In the genomic region with DNA sequence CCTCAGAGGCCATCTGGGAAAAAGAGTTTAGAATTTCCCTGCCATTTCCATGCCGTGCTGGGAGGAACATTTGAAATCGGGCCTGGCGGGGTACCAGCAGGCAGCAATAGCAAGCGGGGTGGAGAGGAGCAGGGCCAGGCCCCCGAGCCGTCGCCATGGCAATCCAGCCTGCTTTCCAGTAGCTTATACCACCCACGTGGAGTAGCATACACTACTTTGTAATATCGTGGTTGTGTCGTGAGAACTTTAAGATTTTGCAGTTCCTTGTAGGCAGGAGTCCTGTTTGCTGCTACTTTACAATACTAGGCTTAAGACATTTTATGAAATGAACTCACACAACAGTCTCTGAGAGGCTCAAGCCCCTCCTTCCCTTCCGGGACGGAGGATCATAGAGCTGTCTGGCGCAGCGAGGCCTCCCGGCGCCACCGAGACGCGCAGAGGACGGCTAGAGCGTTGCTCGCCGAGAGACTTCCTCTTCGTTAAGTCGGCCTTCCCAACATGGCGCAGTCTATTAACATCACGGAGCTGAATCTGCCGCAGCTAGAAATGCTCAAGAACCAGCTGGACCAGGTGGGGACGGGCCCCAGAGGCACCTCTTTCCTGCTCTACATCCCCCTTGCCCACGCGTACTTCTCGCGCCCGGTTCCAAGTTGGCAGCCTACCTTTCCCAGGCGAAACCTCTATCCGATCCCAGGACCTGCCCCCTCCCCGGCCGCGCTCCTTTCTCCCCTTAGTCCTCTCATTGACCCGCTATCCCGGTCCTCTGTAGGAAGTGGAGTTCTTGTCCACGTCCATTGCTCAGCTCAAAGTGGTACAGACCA, we compare ENCODE assay signal across 8 cellular contexts. TPM values are rescaled to one million over a fixed set of nuclear protein-coding genes. Genes with fewer than 3 reads are reported as not detected.
DNase-seq lines count a peak whose midpoint lies in the region; ATAC-seq and TF ChIP-seq lines count a peak whose summit lies in the region.

A gene (plus strand): TSS at position 473 of the 821 bp plus-strand sequence. CDS start 26 bp downstream, at position 499.

- H3K36me3 ChIP-seq in DND-41 (ENCODE audit: insufficient read depth, low read length) (peaks cover 53% of the 10 kb centered on the region), GM23248 (ENCODE audit: low read depth) (0 out of 2 replicates have a peak, but pooled peaks cover 4% of the 10 kb centered on the region)

- H3K9me2 ChIP-seq in GM23248 (ENCODE audit: insufficient read depth): no peaks in the 10 kb centered on the region

- H3K4me2 ChIP-seq in DND-41 (ENCODE audit: insufficient read depth, low read length) (peak within 1 kb of the TSS; percentile 97), GM23248 (ENCODE audit: unreplicated experiment) (peak within 1 kb of the TSS; percentile 90)

- no peaks in the 10 kb centered on the region for H3K27me3 Mint-ChIP-seq in activated T-helper 17 cell treated with anti-CD3 and anti-CD28 coated beads, Interleukin-2, amount 50 U/mL, for 72 hours
- no peaks in the 10 kb centered on the region for H3K27me3 Mint-ChIP-seq in natural killer cell (ENCODE audit: low read depth in 2 of 2)

- H3K79me2 ChIP-seq in DND-41 (ENCODE audit: insufficient read depth, low read length) (peaks cover 33% of the 10 kb centered on the region), GM23248 (ENCODE audit: insufficient read depth) (peaks cover 23% of the 10 kb centered on the region)

- H4K20me1 ChIP-seq in DND-41 (ENCODE audit: insufficient read depth, low read length): 0 out of 2 replicates have a peak, but pooled peaks cover 3% of the 10 kb centered on the region
- H4K20me1 ChIP-seq in GM23248 (ENCODE audit: insufficient read depth): no peaks in the 10 kb centered on the region

- no peaks in the 10 kb centered on the region for H3K9me3 Mint-ChIP-seq in activated T-helper 17 cell treated with anti-CD3 and anti-CD28 coated beads, Interleukin-2, amount 50 U/mL, for 72 hours
- no peaks in the 10 kb centered on the region for H3K9me3 Mint-ChIP-seq in natural killer cell

- peak within 1 kb of the TSS; percentile 97 for H2AFZ ChIP-seq in DND-41 (ENCODE audit: low read depth, low read length)
- peak within 1 kb of the TSS; percentile 82 for H2AFZ ChIP-seq in GM23248

- DNase-seq in DND-41 (peak; percentile 91), GM23248 (peak; percentile 97), Kasumi-1 (lab: John Stamatoyannopoulos, UW) (peak; percentile 88), RWPE1 (ENCODE audit: low spot score) (peak; percentile 83), fibroblast of peridontal ligament (ENCODE audit: extremely low read depth) (peak; percentile 92), natural killer cell (peak; percentile 77)
- peak; percentile 81 for DNase-seq in stimulated activated naive CD4-positive, alpha-beta T cell treated with Interleukin-2 at 50 U/mL for 16 hours (lab: John Stamatoyannopoulos, UW)

- peak within 1 kb of the TSS; percentile 95 for H3K4me3 Mint-ChIP-seq in activated T-helper 17 cell treated with anti-CD3 and anti-CD28 coated beads, Interleukin-2, amount 50 U/mL, for 72 hours
- H3K4me3 Mint-ChIP-seq in natural killer cell: peak within 1 kb of the TSS; percentile 96

- H3K27ac ChIP-seq in DND-41 (ENCODE audit: low read length) (peak within 1 kb of the TSS; percentile 95), GM23248 (peak within 1 kb of the TSS; percentile 100), RWPE1 (peak within 1 kb of the TSS; percentile 81)

- peak within 1 kb of the TSS; percentile 85 for H3K9ac ChIP-seq in DND-41 (ENCODE audit: low read depth, low read length)
- peak within 1 kb of the TSS; percentile 96 for H3K9ac ChIP-seq in GM23248

- H3K4me1 ChIP-seq in DND-41 (ENCODE audit: insufficient read depth, low read length) (peaks cover 50% of the 10 kb centered on the region), GM23248 (ENCODE audit: insufficient read depth) (peaks cover 44% of the 10 kb centered on the region)

- no peak for TF ChIP-seq CTCF in DND-41 (IDR thresholded peaks at IDR 0.05; ENCODE audit: borderline replicate concordance, extremely low read depth, low read length, poor library complexity, severe bottlenecking)
- TF ChIP-seq CTCF in RWPE1 (conservative IDR thresholded peaks at IDR 0.05; ENCODE audit: low read depth): no peak
- no peak for TF ChIP-seq CTCF in natural killer cell (IDR thresholded peaks at IDR 0.05)

- H3K9me3 ChIP-seq in DND-41 (ENCODE audit: insufficient read depth, low read length, severe bottlenecking): no peaks in the 10 kb centered on the region
- no peaks in the 10 kb centered on the region for H3K9me3 ChIP-seq in GM23248 (ENCODE audit: low read depth)

- POLR2A ChIA-PET in RWPE1 (lab: Yijun Ruan, JAX; ENCODE audit: low non-redundant PET): interaction anchor here (1.6 kb wide), 1 partner anchor 26 kb away, joined by 4 read pairs; no protein-coding TSS in a partner anchor

- H3K4me1 Mint-ChIP-seq in activated T-helper 17 cell treated with anti-CD3 and anti-CD28 coated beads, Interleukin-2, amount 50 U/mL, for 72 hours: peaks cover 24% of the 10 kb centered on the region
- peaks cover 42 to 46% of the 10 kb centered on the region in 2 donors for H3K4me1 Mint-ChIP-seq in natural killer cell

- in situ Hi-C loops in GM23248 (cut with MboI): no loop called here

- H3K4me3 ChIP-seq in DND-41 (ENCODE audit: low read depth in 1 of 2, low read length in 2 of 2) (peak within 1 kb of the TSS; percentile 75 to 78), GM23248 (peak within 1 kb of the TSS; percentile 93)

- H3F3A ChIP-seq in GM23248 (ENCODE audit: insufficient read depth): peaks cover 53% of the 10 kb centered on the region

- WGBS in GM23248 (ENCODE audit: low coverage in 1 of 2, low lambda C conversion rate in 2 of 2, missing lambda C conversion rate in 2 of 2), 2 experiments: 2% methylated on average over 40 to 42 of the region's 42 CpGs

- H3K27ac Mint-ChIP-seq in activated T-helper 17 cell treated with anti-CD3 and anti-CD28 coated beads, Interleukin-2, amount 50 U/mL, for 72 hours: peak within 1 kb of the TSS; percentile 97
- peak within 1 kb of the TSS; percentile 95 to 98 for H3K27ac Mint-ChIP-seq in natural killer cell

- H3K27me3 ChIP-seq in DND-41 (ENCODE audit: insufficient read depth, low read length, poor library complexity) (no peaks in the 10 kb centered on the region), GM23248 (replicated peaks; ENCODE audit: insufficient read depth) (no peaks in the 10 kb centered on the region)

- ATAC-seq in DND-41 (ENCODE audit: insufficient read depth, low read depth): peak; percentile 92
- ATAC-seq in activated T-helper 17 cell treated with anti-CD3 and anti-CD28 coated beads, Interleukin-2, amount 50 U/mL, for 72 hours (replicated peaks): peak; percentile 83
- peak; percentile 90 to 97 (median 92) for ATAC-seq in natural killer cell

- intact Hi-C loops in natural killer cell (cut with micrococcal nuclease): loop anchor here (1.0 to 5.0 kb wide), 2 partner anchors 26 to 73 kb away; a partner anchor contains a TSS

- CTCF ChIA-PET in RWPE1 (lab: Yijun Ruan, JAX): interaction anchor here (2.0 to 2.4 kb wide), 2 partner anchors 26 to 81 kb away, joined by 12 to 17 read pairs; a partner anchor contains a TSS

- H3K36me3 Mint-ChIP-seq in activated T-helper 17 cell treated with anti-CD3 and anti-CD28 coated beads, Interleukin-2, amount 50 U/mL, for 72 hours (ENCODE audit: low read depth): peaks cover 92% of the 10 kb centered on the region
- H3K36me3 Mint-ChIP-seq in natural killer cell: no peaks in the 10 kb centered on the region

RNA-seq across cellular contexts. Expression of the gene that starts here (rescaled TPM):
- 380 and 393 TPM in 2 replicates for total RNA-seq in GM23248 (2014; rRNA removed; shearing (Covaris generic))
- polyA plus RNA-seq in GM23248 (2016; fragmentation: Nextera tagmentation; extraction: Ambion mirVana): 609 and 625 TPM in 2 replicates
- total RNA-seq in activated T-helper 17 cell treated with anti-CD3 and anti-CD28 coated beads, Interleukin-2, amount 50 U/mL, for 72 hours: 100 to 1,000 TPM; 250 to 347 TPM
- 100 to 1,000 TPM; 365 to 450 (median 439) TPM for total RNA-seq in natural killer cell

Comparison
In these comparisons a context has a peak if more than half of its experiments do, and no peak if none do; other contexts are left out.
1. Peak in every context shown above with its lines: DNase-seq, ATAC-seq, H3K4me3 ChIP-seq and H3K27ac ChIP-seq.